1 cellular context compared by ENCODE assay signal in genomic region chr7:74218343-74218698, GRCh38.
TF ChIP-seq lines count a peak whose summit lies in the region.

No MANE protein-coding gene starts in this region.

TF ChIP-seq in GM12878, 131 proteins besides CTCF, POLR2A, EP300 and RAD21:
- 0 out of 2 replicates have a peak, but pooled peaks have one; percentile 49 for TF ChIP-seq YY1 (IDR thresholded peaks at IDR 0.05; ENCODE audit: low read depth, low read length)
- TF ChIP-seq, protein P1, sequence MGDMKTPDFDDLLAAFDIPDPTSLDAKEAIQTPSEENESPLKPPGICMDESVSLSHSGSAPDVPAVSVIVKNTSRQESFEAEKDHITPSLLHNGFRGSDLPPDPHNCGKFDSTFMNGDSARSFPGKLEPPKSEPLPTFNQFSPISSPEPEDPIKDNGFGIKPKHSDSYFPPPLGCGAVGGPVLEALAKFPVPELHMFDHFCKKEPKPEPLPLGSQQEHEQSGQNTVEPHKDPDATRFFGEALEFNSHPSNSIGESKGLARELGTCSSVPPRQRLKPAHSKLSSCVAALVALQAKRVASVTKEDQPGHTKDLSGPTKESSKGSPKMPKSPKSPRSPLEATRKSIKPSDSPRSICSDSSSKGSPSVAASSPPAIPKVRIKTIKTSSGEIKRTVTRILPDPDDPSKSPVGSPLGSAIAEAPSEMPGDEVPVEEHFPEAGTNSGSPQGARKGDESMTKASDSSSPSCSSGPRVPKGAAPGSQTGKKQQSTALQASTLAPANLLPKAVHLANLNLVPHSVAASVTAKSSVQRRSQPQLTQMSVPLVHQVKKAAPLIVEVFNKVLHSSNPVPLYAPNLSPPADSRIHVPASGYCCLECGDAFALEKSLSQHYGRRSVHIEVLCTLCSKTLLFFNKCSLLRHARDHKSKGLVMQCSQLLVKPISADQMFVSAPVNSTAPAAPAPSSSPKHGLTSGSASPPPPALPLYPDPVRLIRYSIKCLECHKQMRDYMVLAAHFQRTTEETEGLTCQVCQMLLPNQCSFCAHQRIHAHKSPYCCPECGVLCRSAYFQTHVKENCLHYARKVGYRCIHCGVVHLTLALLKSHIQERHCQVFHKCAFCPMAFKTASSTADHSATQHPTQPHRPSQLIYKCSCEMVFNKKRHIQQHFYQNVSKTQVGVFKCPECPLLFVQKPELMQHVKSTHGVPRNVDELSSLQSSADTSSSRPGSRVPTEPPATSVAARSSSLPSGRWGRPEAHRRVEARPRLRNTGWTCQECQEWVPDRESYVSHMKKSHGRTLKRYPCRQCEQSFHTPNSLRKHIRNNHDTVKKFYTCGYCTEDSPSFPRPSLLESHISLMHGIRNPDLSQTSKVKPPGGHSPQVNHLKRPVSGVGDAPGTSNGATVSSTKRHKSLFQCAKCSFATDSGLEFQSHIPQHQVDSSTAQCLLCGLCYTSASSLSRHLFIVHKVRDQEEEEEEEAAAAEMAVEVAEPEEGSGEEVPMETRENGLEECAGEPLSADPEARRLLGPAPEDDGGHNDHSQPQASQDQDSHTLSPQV (IDR thresholded peaks at IDR 0.05): 0 out of 2 replicates have a peak, but pooled peaks have one; percentile 60
- no peak for TF ChIP-seq SUZ12 (IDR thresholded peaks at IDR 0.05; ENCODE audit: unreplicated experiment)
